In genomic region chr16:29274654-29275035, GRCh38 we compare ENCODE assay signal across 7 cellular contexts.
A peak's percentile ranks its signal among the peaks of the same experiment; 100 is the strongest.
DNase-seq lines count a peak whose midpoint lies in the region; ATAC-seq, FAIRE-seq and TF ChIP-seq lines count a peak whose summit lies in the region.
"Not testable (repeated sequence)": the region's sequence is repeated elsewhere in the genome, so short reads cannot be mapped to it uniquely, and the experiment has no call there.

No MANE protein-coding gene starts in this region.

- peaks cover 24% of the 10 kb centered on the region; the same call in 1 of the 2 replicates for H3K9me1 ChIP-seq in IMR-90 (ENCODE audit: insufficient read depth, low read length)
- not testable (repeated sequence) for H3K9me1 ChIP-seq in K562 (ENCODE audit: control insufficient read depth, insufficient read depth, low read length)

- intact Hi-C loops in IMR-90 (cut with micrococcal nuclease); PC-3 (cut with micrococcal nuclease); K562 (cut with micrococcal nuclease): not testable (repeated sequence)

- POLR2A ChIA-PET in IMR-90 (lab: Charles Lee; ENCODE audit: unreplicated experiment); PC-3 (lab: Charles Lee; ENCODE audit: unreplicated experiment); activated naive CD8-positive, alpha-beta T cell treated with anti-CD3 and anti-CD28 coated beads, Interleukin-2, amount 10 ng/mL, durations not matched to agents 7 days and 5 days (lab: Charles Lee); K562 (lab: Yijun Ruan, JAX): not testable (repeated sequence)

- not testable (repeated sequence) for H2AFZ ChIP-seq in IMR-90 (replicated peaks; ENCODE audit: low read length, poor library complexity); PC-3 (ENCODE audit: low read length); K562 (ENCODE audit: low read depth, low read length); trophoblast cell (ENCODE audit: insufficient read depth, low read length, poor library complexity)

- not testable (repeated sequence) for H3K4me3 ChIP-seq in IMR-90 (ENCODE audit: insufficient read depth, low read depth, low read length); PC-3 (ENCODE audit: low read length); K562; trophoblast cell (ENCODE audit: low read depth, low read length)

- not testable (repeated sequence) for H3K36me3 Mint-ChIP-seq in activated naive CD8-positive, alpha-beta T cell treated with anti-CD3 and anti-CD28 coated beads, Interleukin-2, amount 10 ng/mL, durations not matched to agents 7 days and 5 days; memory B cell

- H3K4me1 ChIP-seq in IMR-90 (ENCODE audit: control insufficient read depth, insufficient read depth, low read length) (peaks cover 25% of the 10 kb centered on the region), PC-3 (ENCODE audit: insufficient read depth, low read length) (peaks cover 15% of the 10 kb centered on the region)
- H3K4me1 ChIP-seq in K562 (replicated peaks in 1 of 2; ENCODE audit: control insufficient read depth in 2 of 2, insufficient read depth in 2 of 2, low read length in 2 of 2); trophoblast cell (ENCODE audit: control insufficient read depth in 1 of 2, insufficient read depth in 2 of 2, low read length in 2 of 2): not testable (repeated sequence)

- FAIRE-seq in K562 (lab: Jason Lieb, UNC), result not testable (repeated sequence)

- H3K9me3 Mint-ChIP-seq in activated naive CD8-positive, alpha-beta T cell treated with anti-CD3 and anti-CD28 coated beads, Interleukin-2, amount 10 ng/mL, durations not matched to agents 7 days and 5 days; memory B cell: not testable (repeated sequence)

- H3K9me3 ChIP-seq in IMR-90 (ENCODE audit: control insufficient read depth, insufficient read depth, low read length); PC-3 (ENCODE audit: low read length); K562 (replicated peaks; ENCODE audit: control insufficient read depth, insufficient read depth, low read depth, low read length); trophoblast cell (ENCODE audit: insufficient read depth, low read depth, low read length): not testable (repeated sequence)

- not testable (repeated sequence) for H3K23ac ChIP-seq in IMR-90 (ENCODE audit: low read depth, low read length); trophoblast cell (ENCODE audit: low read length)

- H3K36me3 ChIP-seq in IMR-90 (ENCODE audit: control insufficient read depth, insufficient read depth, low read length); PC-3 (ENCODE audit: low read depth, low read length); K562 (ENCODE audit: control insufficient read depth, insufficient read depth, low read length); trophoblast cell (ENCODE audit: control insufficient read depth in 1 of 2, insufficient read depth in 2 of 2, low read length in 2 of 2): not testable (repeated sequence)

- peak overlapping the region; percentile 90; the same call in 1 of the 2 replicates for H4K5ac ChIP-seq in IMR-90 (ENCODE audit: low read depth, low read length)

- not testable (repeated sequence) for H3K9ac ChIP-seq in IMR-90 (ENCODE audit: low read depth, low read length); PC-3 (ENCODE audit: low read length); K562 (ENCODE audit: insufficient read depth in 1 of 2, low read depth in 2 of 2, low read length in 2 of 2); trophoblast cell (ENCODE audit: low read length)

- not testable (repeated sequence) for TF ChIP-seq CTCF in IMR-90 (conservative IDR thresholded peaks at IDR 0.05; ENCODE audit: low read depth, low read length); PC-3 (conservative IDR thresholded peaks at IDR 0.05; ENCODE audit: low read depth, low read length); K562 (IDR thresholded peaks at IDR 0.05 in 2 of 3, conservative IDR thresholded peaks at IDR 0.05 in 1 of 3; ENCODE audit: insufficient read depth in 2 of 3, low read depth in 1 of 3, low read length in 3 of 3)

- H2AK5ac ChIP-seq in IMR-90 (ENCODE audit: low read depth, low read length), result peak overlapping the region; percentile 84
- H2AK5ac ChIP-seq in trophoblast cell (ENCODE audit: low read length), result not testable (repeated sequence)

- BruUV-seq in IMR-90 (replicated peaks; lab: Mats Ljungman, UMichigan); PC-3 (replicated peaks; lab: Mats Ljungman, UMichigan); K562 (replicated peaks; lab: Mats Ljungman, UMichigan): not testable (repeated sequence)

- not testable (repeated sequence) for H3K27me3 ChIP-seq in IMR-90 (ENCODE audit: control insufficient read depth, insufficient read depth, low read length); PC-3 (ENCODE audit: low read length); K562 (ENCODE audit: control insufficient read depth in 2 of 2, insufficient read depth in 2 of 2, low read length in 2 of 2); trophoblast cell (ENCODE audit: insufficient read depth, low read length)

- peak overlapping the region; percentile 79 for H3K4ac ChIP-seq in IMR-90 (ENCODE audit: low read depth, low read length)
- H3K4ac ChIP-seq in trophoblast cell (ENCODE audit: low read depth, low read length), result not testable (repeated sequence)

- TF ChIP-seq EP300 in K562 (IDR thresholded peaks at IDR 0.05; ENCODE audit: low read length), result not testable (repeated sequence)

- H3K79me2 ChIP-seq in PC-3 (ENCODE audit: low read length); K562 (ENCODE audit: control insufficient read depth, insufficient read depth, low read length); trophoblast cell (ENCODE audit: control insufficient read depth, insufficient read depth, low read length, poor library complexity): not testable (repeated sequence)

- peak overlapping the region; percentile 95 for H3K18ac ChIP-seq in IMR-90 (ENCODE audit: low read depth, low read length)
- H3K18ac ChIP-seq in trophoblast cell (ENCODE audit: low read length), result not testable (repeated sequence)

- H3K27me3 Mint-ChIP-seq in activated naive CD8-positive, alpha-beta T cell treated with anti-CD3 and anti-CD28 coated beads, Interleukin-2, amount 10 ng/mL, durations not matched to agents 7 days and 5 days; memory B cell: not testable (repeated sequence)

- peak overlapping the region; percentile 79 for H4K91ac ChIP-seq in IMR-90 (ENCODE audit: insufficient read depth, low read depth, low read length)
- not testable (repeated sequence) for H4K91ac ChIP-seq in trophoblast cell (ENCODE audit: low read depth, low read length)

- H3F3A ChIP-seq in PC-3 (ENCODE audit: low read length, unreplicated experiment), result not testable (repeated sequence)

- 100% methylated on average over 2 of the region's 5 CpGs; no CpG with 5 or more reads in 1 of the 2 experiments for WGBS in IMR-90 (ENCODE audit: extremely low coverage in 2 of 2, insufficient read length in 1 of 2), 2 experiments
- WGBS in K562 (ENCODE audit: insufficient coverage, low coverage, missing lambda C conversion rate), result 16% methylated on average over 4 of the region's 5 CpGs
- no CpG with 5 or more reads among the region's 5 CpGs for WGBS in trophoblast cell (ENCODE audit: extremely low coverage, insufficient coverage, insufficient read length)

- CTCF ChIA-PET in IMR-90 (lab: Yijun Ruan, JAX); PC-3 (lab: Charles Lee); K562 (lab: Yijun Ruan, JAX; ENCODE audit: low intra/inter-chr PET ratio): not testable (repeated sequence)

- H3K9me2 ChIP-seq in PC-3 (replicated peaks; ENCODE audit: low read length), result not testable (repeated sequence)

- ATAC-seq in IMR-90 (ENCODE audit: low read depth); PC-3; memory B cell (ENCODE audit: low read depth): not testable (repeated sequence)
- ATAC-seq in activated naive CD8-positive, alpha-beta T cell treated with anti-CD3 and anti-CD28 coated beads, Interleukin-2, amount 10 ng/mL, durations not matched to agents 7 days and 5 days (ENCODE audit: low read depth), result peak; percentile 39
- ATAC-seq in K562, result peak; percentile 38
- ATAC-seq in stimulated activated naive CD8-positive, alpha-beta T cell treated with anti-CD3 and anti-CD28 coated beads, Interleukin-15, Interleukin-2, amounts not matched to agents 100 U/mL and 50 U/mL, for 24 hours, result peak; percentile 38

- not testable (repeated sequence) for H3K4me2 ChIP-seq in IMR-90 (ENCODE audit: low read depth, low read length); PC-3 (ENCODE audit: low read length); K562 (ENCODE audit: insufficient read depth, low read length); trophoblast cell (ENCODE audit: low read length)

- not testable (repeated sequence) for H2BK5ac ChIP-seq in IMR-90 (ENCODE audit: low read depth, low read length, poor library complexity, severe bottlenecking); trophoblast cell (ENCODE audit: low read depth, low read length, poor library complexity)

- H2BK15ac ChIP-seq in IMR-90 (ENCODE audit: low read depth, low read length), result peak overlapping the region; percentile 56; the same call in 2 of the 3 replicates

- not testable (repeated sequence) for DNase-seq in IMR-90; PC-3; activated naive CD8-positive, alpha-beta T cell treated with anti-CD3 and anti-CD28 coated beads, Interleukin-2, amount 10 ng/mL, durations not matched to agents 7 days and 5 days; K562 (ENCODE audit: extremely low read depth in 1 of 4, low spot score in 3 of 4); memory B cell (ENCODE audit: low spot score in 2 of 2); trophoblast cell; stimulated activated naive CD8-positive, alpha-beta T cell treated with anti-CD3 and anti-CD28 coated beads, Interleukin-15, Interleukin-2, amounts not matched to agents 100 U/mL and 50 U/mL, for 24 hours

- peak overlapping the region; percentile 77 for H2BK120ac ChIP-seq in IMR-90 (ENCODE audit: low read depth, low read length)
- not testable (repeated sequence) for H2BK120ac ChIP-seq in trophoblast cell (ENCODE audit: insufficient read depth, low read length, poor library complexity)

- not testable (repeated sequence) for H2AK9ac ChIP-seq in IMR-90 (replicated peaks; ENCODE audit: low read depth, low read length, poor library complexity)

- not testable (repeated sequence) for TF ChIP-seq POLR2A in IMR-90 (IDR thresholded peaks at IDR 0.05; ENCODE audit: low read depth, low read length); K562 (conservative IDR thresholded peaks at IDR 0.05)

- not testable (repeated sequence) for H3K56ac ChIP-seq in IMR-90 (ENCODE audit: extremely low read depth, insufficient read depth, low read length)

- not testable (repeated sequence) for H3K4me3 Mint-ChIP-seq in activated naive CD8-positive, alpha-beta T cell treated with anti-CD3 and anti-CD28 coated beads, Interleukin-2, amount 10 ng/mL, durations not matched to agents 7 days and 5 days; memory B cell

- H4K12ac ChIP-seq in trophoblast cell (ENCODE audit: low read depth, low read length), result not testable (repeated sequence)

- peak overlapping the region; percentile 6 for H2BK12ac ChIP-seq in trophoblast cell (ENCODE audit: low read length)

- H3K4me1 Mint-ChIP-seq in activated naive CD8-positive, alpha-beta T cell treated with anti-CD3 and anti-CD28 coated beads, Interleukin-2, amount 10 ng/mL, durations not matched to agents 7 days and 5 days; memory B cell: not testable (repeated sequence)

- H4K8ac ChIP-seq in IMR-90 (ENCODE audit: low read depth in 2 of 2, low read length in 2 of 2), result peak overlapping the region in 1 of 2 experiments; percentile 72; a peak in 2 of 4 replicates
- H4K8ac ChIP-seq in trophoblast cell (ENCODE audit: low read depth, low read length), result not testable (repeated sequence)

- dilution Hi-C loops in IMR-90 (cut with HindIII; ENCODE audit: low sequenced_read_pairs, unreplicated experiment), result not testable (repeated sequence)

- peaks cover 6 to 14% of the 10 kb centered on the region in 2 experiments; a peak in 2 of 4 replicates for H3K79me1 ChIP-seq in IMR-90 (ENCODE audit: low read depth in 1 of 2, low read length in 2 of 2)
- not testable (repeated sequence) for H3K79me1 ChIP-seq in trophoblast cell (ENCODE audit: low read length)

- not testable (repeated sequence) for H3K27ac Mint-ChIP-seq in activated naive CD8-positive, alpha-beta T cell treated with anti-CD3 and anti-CD28 coated beads, Interleukin-2, amount 10 ng/mL, durations not matched to agents 7 days and 5 days
- peak overlapping the region; percentile 25 for H3K27ac Mint-ChIP-seq in memory B cell

- H2BK20ac ChIP-seq in IMR-90 (ENCODE audit: low read depth, low read length), result peak overlapping the region; percentile 69; the same call in 1 of the 2 replicates

- H4K20me1 ChIP-seq in IMR-90 (ENCODE audit: insufficient read depth, low read length); PC-3 (ENCODE audit: low read length); K562 (replicated peaks; ENCODE audit: control insufficient read depth, insufficient read depth, low read length): not testable (repeated sequence)

- in situ Hi-C loops in IMR-90 (cut with MboI; ENCODE audit: low sequenced_read_pairs), result loop anchor here (25.0 kb wide), 1 partner anchor 312 kb away; the partner anchor contains the start of genes NFATC2IP and SPNS1
- in situ Hi-C loops in K562 (cut with MboI), result not testable (repeated sequence)

- H3K14ac ChIP-seq in IMR-90 (replicated peaks; ENCODE audit: low read depth, low read length), result 0 out of 2 replicates have a peak overlapping the region, but pooled peaks have one; percentile 9
- H3K14ac ChIP-seq in trophoblast cell (ENCODE audit: low read length), result not testable (repeated sequence)

- TF ChIP-seq RAD21 in IMR-90 (IDR thresholded peaks at IDR 0.05; ENCODE audit: low read length); K562 (CRISPR knock-in tag; conservative IDR thresholded peaks at IDR 0.05 in 1 of 2, IDR thresholded peaks at IDR 0.05 in 1 of 2): not testable (repeated sequence)

- peak overlapping the region; percentile 85; the same call in 1 of the 2 replicates for H3K27ac ChIP-seq in IMR-90 (ENCODE audit: insufficient read depth, low read length)
- 0 out of 2 replicates have a peak overlapping the region, but pooled peaks have one; percentile 99 for H3K27ac ChIP-seq in PC-3 (ENCODE audit: low read length)
- H3K27ac ChIP-seq in K562 (ENCODE audit: extremely low read depth, low read depth, low read length); trophoblast cell (ENCODE audit: low read depth, low read length): not testable (repeated sequence)
